Comparison of ENCODE assay signal across 10 cellular contexts in genomic region chr5:59543826-59544442, GRCh38.
DNase-seq lines count a peak whose midpoint lies in the region; ATAC-seq and TF ChIP-seq lines count a peak whose summit lies in the region.
"Had no signal": no experiment of that assay in that cellular context is flagged by ENCODE, and none has a peak within 500 bp of the region (broad histone marks: within the 10 kb centered on the region; RNA-seq: fewer than 3 reads in every experiment).

No MANE protein-coding gene starts in this region.

- TF ChIP-seq CTCF in WTC11 (IDR thresholded peaks at IDR 0.05) (no peak), CD14-positive monocyte (IDR thresholded peaks at IDR 0.05) (no peak)

- ATAC-seq in WTC11, result 0 out of 2 replicates have a peak, but pooled peaks have one; percentile 16
- peak; percentile 37 for ATAC-seq in left lobe of liver
- no peak for ATAC-seq in GM19035 (IDR thresholded peaks at IDR 0.05; ENCODE audit: unreplicated experiment)
- ATAC-seq: activated naive CD4-positive, alpha-beta T cell treated with anti-CD3 and anti-CD28 coated beads, Interleukin-2, amount 50 U/mL, for 72 hours had no signal

- POLR2A ChIA-PET in WTC11 (lab: Charles Lee), result interaction anchor here (0.9 kb wide), 1 partner anchor 71 kb away, joined by 3 read pairs; no protein-coding TSS in a partner anchor

- H3K27ac Mint-ChIP-seq in WTC11 (no peak overlapping the region), CD14-positive monocyte (no peak overlapping the region)
- H3K27ac Mint-ChIP-seq: activated naive CD4-positive, alpha-beta T cell treated with anti-CD3 and anti-CD28 coated beads, Interleukin-2, amount 50 U/mL, for 72 hours had no signal

- H3K27me3 Mint-ChIP-seq in WTC11 (ENCODE audit: low read depth), result no peaks in the 10 kb centered on the region
- H3K27me3 Mint-ChIP-seq in CD14-positive monocyte (ENCODE audit: low read depth in 3 of 3), result no peaks in the 10 kb centered on the region

- CTCF ChIA-PET in WTC11 (lab: Charles Lee), result no interaction called here

- H3K36me3 Mint-ChIP-seq in WTC11 (no peaks in the 10 kb centered on the region), CD14-positive monocyte (no peaks in the 10 kb centered on the region)
- H3K36me3 Mint-ChIP-seq: activated naive CD4-positive, alpha-beta T cell treated with anti-CD3 and anti-CD28 coated beads, Interleukin-2, amount 50 U/mL, for 72 hours had no signal

- peak; percentile 24 to 62 for DNase-seq in NCI-H2081 (lab: John Stamatoyannopoulos, UW)
- DNase-seq in NCI-H2081 treated with DMSO at 0.1 percent for 48 hours (lab: John Stamatoyannopoulos, UW), result no peak
- DNase-seq in WTC11 (ENCODE audit: low spot score), result no peak
- DNase-seq in left lobe of liver (ENCODE audit: low spot score), result no peak
- DNase-seq in CD14-positive monocyte (ENCODE audit: low spot score), result no peak
- DNase-seq in T-helper 2 cell, result no peak
- DNase-seq: IMR-90 had no signal

- peak overlapping the region; percentile 68 for H3K27ac ChIP-seq in temporal lobe (ENCODE audit: low read depth, low read length)

- H3K4me1 Mint-ChIP-seq in WTC11, result peaks cover 23% of the 10 kb centered on the region
- no peaks in the 10 kb centered on the region for H3K4me1 Mint-ChIP-seq in CD14-positive monocyte

- intact Hi-C loops in CD14-positive monocyte (cut with micrococcal nuclease), result no loop called here

- no peak overlapping the region for H3K4me3 Mint-ChIP-seq in WTC11
- peak overlapping the region in 1 of 2 donors; percentile 38 for H3K4me3 Mint-ChIP-seq in CD14-positive monocyte

- no peaks in the 10 kb centered on the region for H3K9me3 Mint-ChIP-seq in WTC11
- no peaks in the 10 kb centered on the region for H3K9me3 Mint-ChIP-seq in CD14-positive monocyte
- H3K9me3 Mint-ChIP-seq: activated naive CD4-positive, alpha-beta T cell treated with anti-CD3 and anti-CD28 coated beads, Interleukin-2, amount 50 U/mL, for 72 hours had no signal

TF ChIP-seq in WTC11, 78 proteins besides CTCF, POLR2A, EP300 and RAD21:
- TF ChIP-seq IRF1 (CRISPR knock-in tag; IDR thresholded peaks at IDR 0.05), result no peak
- no peak for TF ChIP-seq SMAD4 (CRISPR knock-in tag; IDR thresholded peaks at IDR 0.05)
- no peak for TF ChIP-seq ZNF317 (CRISPR knock-in tag; IDR thresholded peaks at IDR 0.05; ENCODE audit: borderline replicate concordance, low read depth)
- no peak for TF ChIP-seq EMX1 (CRISPR knock-in tag; IDR thresholded peaks at IDR 0.05)
- no peak for TF ChIP-seq NR1H2 (CRISPR knock-in tag; IDR thresholded peaks at IDR 0.05)
- TF ChIP-seq NFATC4 (CRISPR knock-in tag; IDR thresholded peaks at IDR 0.05), result no peak
- no peak for TF ChIP-seq NR2C2 (CRISPR knock-in tag; IDR thresholded peaks at IDR 0.05)
- no peak for TF ChIP-seq RELA (CRISPR knock-in tag; IDR thresholded peaks at IDR 0.05; ENCODE audit: borderline replicate concordance)
- TF ChIP-seq FOXP4 (CRISPR knock-in tag; IDR thresholded peaks at IDR 0.05), result no peak
- no peak for TF ChIP-seq MAX (CRISPR knock-in tag; IDR thresholded peaks at IDR 0.05)
- TF ChIP-seq TEAD4 (CRISPR knock-in tag; IDR thresholded peaks at IDR 0.05), result no peak
- no peak for TF ChIP-seq OVOL2 (CRISPR knock-in tag; IDR thresholded peaks at IDR 0.05; ENCODE audit: borderline replicate concordance)
- no peak for TF ChIP-seq ETV6 (CRISPR knock-in tag; IDR thresholded peaks at IDR 0.05)
- TF ChIP-seq SMAD3 (CRISPR knock-in tag; IDR thresholded peaks at IDR 0.05; ENCODE audit: borderline replicate concordance), result no peak
- TF ChIP-seq KAT7 (CRISPR knock-in tag; IDR thresholded peaks at IDR 0.05; ENCODE audit: borderline replicate concordance), result no peak
TF ChIP-seq in WTC11: peak in this region for 0.

Comparison
In these comparisons a context has a peak if more than half of its experiments do, and no peak if none do; other contexts are left out.
1. DNase-seq: peak in NCI-H2081 (2 of 2); none in NCI-H2081 treated with DMSO at 0.1 percent for 48 hours (single experiment), WTC11 (single experiment), left lobe of liver (single experiment), CD14-positive monocyte (single experiment) and T-helper 2 cell (0 of 5).